21 cellular contexts compared by ENCODE assay signal in genomic region chr20:58622671-58623578, GRCh38. TPM values are rescaled to one million over a fixed set of nuclear protein-coding genes. Genes with fewer than 3 reads are reported as not detected.
A peak's percentile ranks its signal among the peaks of the same experiment; 100 is the strongest.
DNase-seq lines count a peak whose midpoint lies in the region; ATAC-seq, FAIRE-seq and TF ChIP-seq lines count a peak whose summit lies in the region.
"Had no signal": no experiment of that assay in that cellular context is flagged by ENCODE, and none has a peak within 500 bp of the region (broad histone marks: within the 10 kb centered on the region; RNA-seq: fewer than 3 reads in every experiment).

No MANE protein-coding gene starts in this region.

- H3K79me2 ChIP-seq in HepG2 (ENCODE audit: insufficient read depth, low read length) = no peaks in the 10 kb centered on the region

- CTCF ChIA-PET in HepG2 (lab: Yijun Ruan, JAX; ENCODE audit: low intra/inter-chr PET ratio, low total read pairs) = no interaction called here
- CTCF ChIA-PET in activated CD8-positive, alpha-beta T cell treated with anti-CD3 and anti-CD28 coated beads for 36 hours (lab: Charles Lee) = interaction anchor here (1.3 to 1.8 kb wide), 2 partner anchors 8 to 25 kb away, joined by 4 to 8 read pairs; no protein-coding TSS in a partner anchor

- H3K9me3 ChIP-seq in HepG2 (ENCODE audit: low read length) (no peaks in the 10 kb centered on the region), right lobe of liver (no peaks in the 10 kb centered on the region), left lung (no peaks in the 10 kb centered on the region), T-helper 17 cell (ENCODE audit: control insufficient read depth, low read length, poor library complexity, severe bottlenecking) (no peaks in the 10 kb centered on the region)
- H3K9me3 ChIP-seq: psoas muscle, transverse colon had no signal

- H3K4me3 ChIP-seq in HepG2 (replicated peaks in 1 of 3; ENCODE audit: insufficient read depth in 1 of 3, low read depth in 2 of 3, low read length in 3 of 3) (no peak overlapping the region), right lobe of liver (no peak overlapping the region), left lung (no peak overlapping the region)
- H3K4me3 ChIP-seq: psoas muscle, transverse colon had no signal

- no TSS peak for BruUV-seq in HepG2 (replicated peaks; lab: Mats Ljungman, UMichigan)

- DNase-seq in HepG2 (ENCODE audit: low spot score) (no peak), right lobe of liver (no peak), amniotic epithelial cell (ENCODE audit: low read depth) (peak; percentile 58), left lung (no peak), urothelium cell line (ENCODE audit: low spot score) (peak; percentile 90), NCI-H526 treated with DMSO at 0.1 percent for 48 hours (lab: John Stamatoyannopoulos, UW) (no peak), T-helper 17 cell (no peak)
- no peak for DNase-seq in activated CD8-positive, alpha-beta T cell treated with anti-CD3 and anti-CD28 coated beads for 36 hours
- DNase-seq: activated B cell treated with CpG ODN at 0.5 μM for 24 hours; cerebellar nuclear complex; effector memory CD4-positive, alpha-beta T cell; NCI-H1436 treated with DMSO at 0.1 percent for 48 hours; nephron progenitor cell; stimulated activated CD4-positive, alpha-beta T cell treated with anti-CD3 and anti-CD28 coated beads, Interleukin-15, amount 100 ng/mL, for 24 hours; stimulated activated naive CD4-positive, alpha-beta T cell had no signal

- H3K27ac Mint-ChIP-seq in activated CD8-positive, alpha-beta T cell treated with anti-CD3 and anti-CD28 coated beads for 36 hours = no peak overlapping the region
- H3K27ac Mint-ChIP-seq in T-helper 17 cell = no peak overlapping the region
- H3K27ac Mint-ChIP-seq: activated B cell treated with CpG ODN at 0.5 μM for 24 hours; CD14-positive monocyte; memory B cell; nephron progenitor cell; T-helper 1 cell treated with Interleukin-12 subunit alpha and Interleukin-12 subunit beta and Interleukin-4 antibody, amounts not matched to agents 30 μg/mL and 1 μg/mL, for 36 hours had no signal

- intact Hi-C loops in HepG2 (cut with micrococcal nuclease; ENCODE audit: unreplicated experiment) = no loop called here
- intact Hi-C loops in right lobe of liver (cut with DNase I) = no loop called here
- intact Hi-C loops in left lung (cut with DNase I) = no loop called here
- intact Hi-C loops in activated CD8-positive, alpha-beta T cell treated with anti-CD3 and anti-CD28 coated beads for 36 hours (cut with micrococcal nuclease) = no loop called here

- no peak overlapping the region for H3K4me3 Mint-ChIP-seq in activated CD8-positive, alpha-beta T cell treated with anti-CD3 and anti-CD28 coated beads for 36 hours
- no peak overlapping the region for H3K4me3 Mint-ChIP-seq in T-helper 17 cell
- H3K4me3 Mint-ChIP-seq: activated B cell treated with CpG ODN at 0.5 μM for 24 hours; CD14-positive monocyte; memory B cell; nephron progenitor cell; T-helper 1 cell treated with Interleukin-12 subunit alpha and Interleukin-12 subunit beta and Interleukin-4 antibody, amounts not matched to agents 30 μg/mL and 1 μg/mL, for 36 hours had no signal

- peaks cover 6% of the 10 kb centered on the region for H3K4me1 Mint-ChIP-seq in activated CD8-positive, alpha-beta T cell treated with anti-CD3 and anti-CD28 coated beads for 36 hours (ENCODE audit: low read depth)
- peaks cover 7% of the 10 kb centered on the region for H3K4me1 Mint-ChIP-seq in T-helper 17 cell
- H3K4me1 Mint-ChIP-seq: CD14-positive monocyte had no signal

- FAIRE-seq in HepG2 (lab: Jason Lieb, UNC) = peak; percentile 47
- no peak for FAIRE-seq in urothelium cell line (lab: Jason Lieb, UNC)
- FAIRE-seq: G401.6 had no signal

- H3K4me2 ChIP-seq in HepG2 (ENCODE audit: low read depth, low read length) = no peak overlapping the region

- no peak overlapping the region for H2AFZ ChIP-seq in HepG2 (ENCODE audit: low read length)

- WGBS in HepG2 (ENCODE audit: low lambda C conversion rate) = 47% methylated on average over 13 of the region's 13 CpGs
- whole genome bisulfite sequencing in right lobe of liver (ENCODE audit: insufficient coverage, low coverage, low lambda C conversion rate, missing lambda C conversion rate) = 71% methylated on average over 10 of the region's 13 CpGs

- no peak overlapping the region for H3K9ac ChIP-seq in HepG2 (ENCODE audit: insufficient read depth, low read depth, low read length)

- peaks cover 2 to 94% of the 10 kb centered on the region in 2 experiments; a peak in 4 of 5 replicates for H3K27me3 ChIP-seq in HepG2 (ENCODE audit: control insufficient read depth in 1 of 2, insufficient read depth in 2 of 2, low read length in 2 of 2)
- no peaks in the 10 kb centered on the region for H3K27me3 ChIP-seq in right lobe of liver
- H3K27me3 ChIP-seq in left lung = peaks cover 0 to 28% of the 10 kb centered on the region in 2 donors
- H3K27me3 ChIP-seq: transverse colon had no signal

- H3K4me1 ChIP-seq in HepG2 (ENCODE audit: insufficient read depth, low read length) = peaks cover 15% of the 10 kb centered on the region
- no peaks in the 10 kb centered on the region for H3K4me1 ChIP-seq in right lobe of liver
- H3K4me1 ChIP-seq in left lung = no peaks in the 10 kb centered on the region
- H3K4me1 ChIP-seq: psoas muscle had no signal

- no peak overlapping the region for H3K27ac ChIP-seq in HepG2 (ENCODE audit: extremely low read length, insufficient read depth, low read length)
- H3K27ac ChIP-seq in right lobe of liver = no peak overlapping the region
- no peak overlapping the region for H3K27ac ChIP-seq in left lung
- H3K27ac ChIP-seq: psoas muscle, transverse colon had no signal

- peak; percentile 14 for ATAC-seq in HepG2
- ATAC-seq in right lobe of liver = no peak
- ATAC-seq in left lung = peak; percentile 23
- no peak for ATAC-seq in activated CD8-positive, alpha-beta T cell treated with anti-CD3 and anti-CD28 coated beads for 36 hours
- no peak for ATAC-seq in T-helper 17 cell

- POLR2A ChIA-PET in HepG2 (lab: Yijun Ruan, JAX) = interaction anchor here (1.1 to 1.8 kb wide), 3 partner anchors 28 to 409 kb away, joined by 3 to 15 read pairs (median 3); partner anchors contain the start of genes ATP5F1E and STX16
- POLR2A ChIA-PET in activated CD8-positive, alpha-beta T cell treated with anti-CD3 and anti-CD28 coated beads for 36 hours (lab: Charles Lee) = interaction anchor here (1.3 kb wide), 1 partner anchor 12 kb away, joined by 4 read pairs; no protein-coding TSS in a partner anchor

- H3K36me3 ChIP-seq in HepG2 (replicated peaks in 1 of 2; ENCODE audit: control insufficient read depth in 1 of 2, insufficient read depth in 2 of 2, low read length in 2 of 2) (no peaks in the 10 kb centered on the region), right lobe of liver (no peaks in the 10 kb centered on the region), left lung (no peaks in the 10 kb centered on the region)
- H3K36me3 ChIP-seq: transverse colon had no signal

- in situ Hi-C loops in HepG2 (cut with HindIII; ENCODE audit: extremely low pct_ligation_motif_present, low pct_unique_long_range_greater_than_20kb) = no loop called here

- TF ChIP-seq EP300 in HepG2 (IDR thresholded peaks at IDR 0.05; ENCODE audit: low read depth in 2 of 2, low read length in 2 of 2) = no peak
- no peak for TF ChIP-seq EP300 in HepG2 (CRISPR knock-in tag; IDR thresholded peaks at IDR 0.05; ENCODE audit: borderline replicate concordance)

- H3K9me3 Mint-ChIP-seq in activated CD8-positive, alpha-beta T cell treated with anti-CD3 and anti-CD28 coated beads for 36 hours = no peaks in the 10 kb centered on the region
- H3K9me3 Mint-ChIP-seq: activated B cell treated with CpG ODN at 0.5 μM for 24 hours; CD14-positive monocyte; memory B cell; nephron progenitor cell; T-helper 1 cell treated with Interleukin-12 subunit alpha and Interleukin-12 subunit beta and Interleukin-4 antibody, amounts not matched to agents 30 μg/mL and 1 μg/mL, for 36 hours had no signal

- no peak for TF ChIP-seq RAD21 in HepG2 (CRISPR knock-in tag; IDR thresholded peaks at IDR 0.05)

- TF ChIP-seq POLR2A in HepG2 (IDR thresholded peaks at IDR 0.05; ENCODE audit: insufficient read depth in 1 of 2, low read depth in 2 of 2, low read length in 2 of 2) = no peak
- no peak for TF ChIP-seq POLR2A in right lobe of liver (IDR thresholded peaks at IDR 0.05)

- H3K36me3 Mint-ChIP-seq in activated CD8-positive, alpha-beta T cell treated with anti-CD3 and anti-CD28 coated beads for 36 hours (ENCODE audit: low read depth) = no peaks in the 10 kb centered on the region
- no peaks in the 10 kb centered on the region for H3K36me3 Mint-ChIP-seq in T-helper 17 cell (ENCODE audit: low read depth)
- H3K36me3 Mint-ChIP-seq: CD14-positive monocyte, memory B cell had no signal

- no peak for TF ChIP-seq CTCF in HepG2 (CRISPR knock-in tag; IDR thresholded peaks at IDR 0.05)
- no peak for TF ChIP-seq CTCF in right lobe of liver (IDR thresholded peaks at IDR 0.05)
- TF ChIP-seq CTCF in left lung (IDR thresholded peaks at IDR 0.05) = no peak
- TF ChIP-seq CTCF in activated CD8-positive, alpha-beta T cell treated with anti-CD3 and anti-CD28 coated beads for 36 hours (IDR thresholded peaks at IDR 0.05) = no peak

- peaks cover 5% of the 10 kb centered on the region for H3K27me3 Mint-ChIP-seq in activated CD8-positive, alpha-beta T cell treated with anti-CD3 and anti-CD28 coated beads for 36 hours
- peaks cover 20% of the 10 kb centered on the region for H3K27me3 Mint-ChIP-seq in T-helper 17 cell

- H4K20me1 ChIP-seq in HepG2 (ENCODE audit: insufficient read depth, low read length) = no peaks in the 10 kb centered on the region

RNA-seq across cellular contexts. Expression of gene STX16, which starts 28.2 kb away (rescaled TPM):
- total RNA-seq in HepG2 (2016; rRNA removed; fragmentation: Illumina TruSeq; extraction: Trizol) = 28.0 and 40.5 TPM in 2 replicates
- total RNA-seq in HepG2 (2016; cell fraction: cytosol; rRNA removed; fragmentation: Illumina TruSeq; extraction: Trizol; ENCODE audit: low read depth) = 42.2 and 47.4 TPM in 2 replicates
- 26.0 and 32.7 TPM in 2 replicates for total RNA-seq in HepG2 (2016; cell fraction: insoluble cytoplasmic fraction; rRNA removed; fragmentation: Illumina TruSeq; extraction: Trizol)
- total RNA-seq in HepG2 (2016; cell fraction: membrane; rRNA removed; fragmentation: Illumina TruSeq; extraction: Trizol) = 41.8 and 44.6 TPM in 2 replicates
- 52.2 and 59.0 TPM in 2 replicates for total RNA-seq in HepG2 (2016; cell fraction: nucleus; rRNA removed; fragmentation: Illumina TruSeq; extraction: Trizol)
- polyA plus RNA-seq in HepG2 (2011; rRNA removed) = 72.7 and 79.2 TPM in 2 replicates
- 37.3 and 55.0 TPM in 2 replicates for polyA plus RNA-seq in HepG2 (2011; cell fraction: cytosol; rRNA removed)
- polyA plus RNA-seq in HepG2 (2011; cell fraction: nucleus; rRNA removed) = 168 and 204 TPM in 2 replicates
- polyA plus RNA-seq in HepG2 (2012) = 88.7 and 102 TPM in 2 replicates
- 6.6 and 6.7 TPM in 2 replicates for polyA plus RNA-seq in HepG2 (2016; cell fraction: cytosol; fragmentation: Illumina TruSeq; extraction: Trizol; ENCODE audit: low read depth)
- polyA plus RNA-seq in HepG2 (2016; cell fraction: insoluble cytoplasmic fraction; fragmentation: Illumina TruSeq; extraction: Trizol; ENCODE audit: low read depth) = 48.8 and 56.0 TPM in 2 replicates
- polyA plus RNA-seq in HepG2 (2016; cell fraction: membrane; fragmentation: Illumina TruSeq; extraction: Trizol; ENCODE audit: low read depth) = 27.8 and 29.3 TPM in 2 replicates
- polyA plus RNA-seq in HepG2 (2016; cell fraction: nucleus; fragmentation: Illumina TruSeq; extraction: Trizol; ENCODE audit: insufficient read depth, low read depth) = 245 and 266 TPM in 2 replicates
- polyA minus RNA-seq in HepG2 (2011; rRNA and poly(A)+ RNA removed; ENCODE audit: low replicate concordance) = 15.4 and 22.9 TPM in 2 replicates
- 18.4 and 26.0 TPM in 2 replicates for polyA minus RNA-seq in HepG2 (2011; cell fraction: cytosol; rRNA and poly(A)+ RNA removed)
- polyA minus RNA-seq in HepG2 (2011; cell fraction: nucleus; rRNA and poly(A)+ RNA removed) = 99.9 and 121 TPM in 2 replicates
- total RNA-seq in right lobe of liver = 10 to 100 TPM; 18.1 to 25.3 (median 22.2) TPM
- 10 to 100 TPM; 50.4 to 58.0 TPM for total RNA-seq in left lung
- total RNA-seq in activated CD8-positive, alpha-beta T cell treated with anti-CD3 and anti-CD28 coated beads for 36 hours = 100 to 1,000 TPM; 108 to 109 TPM
- 100 to 1,000 TPM; 161 to 167 TPM for total RNA-seq in T-helper 17 cell

Comparison
In these comparisons a context has a peak if more than half of its experiments do, and no peak if none do; other contexts are left out.
1. ATAC-seq: peak in HepG2 (single experiment) and left lung (single experiment); none in right lobe of liver (0 of 4), activated CD8-positive, alpha-beta T cell treated with anti-CD3 and anti-CD28 coated beads for 36 hours (single experiment) and T-helper 17 cell (single experiment).
2. DNase-seq: peak in amniotic epithelial cell (single experiment) and urothelium cell line (single experiment); none in HepG2 (single experiment), right lobe of liver (0 of 3), left lung (0 of 2), NCI-H526 treated with DMSO at 0.1 percent for 48 hours (single experiment), activated CD8-positive, alpha-beta T cell treated with anti-CD3 and anti-CD28 coated beads for 36 hours (single experiment) and T-helper 17 cell (0 of 3).